In the genomic region with DNA sequence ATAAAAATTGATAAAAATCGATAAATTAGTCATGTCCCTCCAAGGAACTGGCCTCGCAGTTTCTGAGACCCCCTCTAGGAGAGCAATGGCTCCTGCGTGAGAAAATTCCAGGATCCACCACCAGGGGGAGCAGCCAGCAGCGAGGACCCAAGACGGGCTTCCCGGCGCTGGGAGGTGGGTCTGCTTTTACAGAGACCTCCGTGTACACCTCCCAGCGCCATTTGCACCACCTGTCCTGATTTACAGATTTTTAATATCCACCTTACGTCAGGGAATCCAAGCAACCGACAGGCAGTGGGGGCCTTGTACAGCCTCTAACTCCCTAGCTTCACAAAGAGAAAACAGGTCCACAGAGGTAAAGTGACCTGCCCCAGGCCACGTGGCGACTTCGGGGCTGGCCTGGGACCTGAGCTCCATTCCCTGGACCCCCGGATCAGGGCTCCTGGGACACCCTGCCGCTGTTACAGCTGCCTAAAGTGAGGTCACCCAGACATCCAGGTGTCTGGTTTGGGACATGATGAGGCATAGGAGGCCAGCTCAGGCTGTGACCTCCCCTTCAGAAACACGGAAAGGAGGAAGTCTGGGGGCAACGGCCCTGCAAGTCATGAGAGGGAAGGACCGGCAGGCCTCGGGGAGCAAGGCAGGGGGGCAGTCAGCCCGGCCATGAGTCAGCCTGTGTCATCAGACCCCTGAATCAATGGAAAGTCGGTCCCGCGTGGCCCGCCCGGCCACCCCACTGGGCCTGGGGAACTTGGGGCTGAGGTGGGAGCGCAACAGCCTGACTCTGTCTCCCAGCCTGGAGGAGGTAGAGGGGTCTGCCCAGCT, we compare ENCODE assay signal across 2 cellular contexts.
A peak's percentile ranks its signal among the peaks of the same experiment; 100 is the strongest.
TF ChIP-seq lines count a peak whose summit lies in the region.

No MANE protein-coding gene starts in this region.

TF ChIP-seq in GM23338, 12 proteins besides CTCF, POLR2A, EP300 and RAD21 (continues in another document):
- TF ChIP-seq ZNF331 (CRISPR knock-in tag; IDR thresholded peaks at IDR 0.05; ENCODE audit: low read depth) = no peak
- no peak for TF ChIP-seq EZH2 (IDR thresholded peaks at IDR 0.05; ENCODE audit: low read depth, unreplicated experiment)
- TF ChIP-seq STAT1 (IDR thresholded peaks at IDR 0.05; ENCODE audit: unreplicated experiment) = no peak
- no peak for TF ChIP-seq POLR2AphosphoS5 (IDR thresholded peaks at IDR 0.05; ENCODE audit: low read depth)
- TF ChIP-seq CREB1 (CRISPR knock-in tag; IDR thresholded peaks at IDR 0.05; ENCODE audit: low read depth) = no peak
- TF ChIP-seq, protein P1, sequence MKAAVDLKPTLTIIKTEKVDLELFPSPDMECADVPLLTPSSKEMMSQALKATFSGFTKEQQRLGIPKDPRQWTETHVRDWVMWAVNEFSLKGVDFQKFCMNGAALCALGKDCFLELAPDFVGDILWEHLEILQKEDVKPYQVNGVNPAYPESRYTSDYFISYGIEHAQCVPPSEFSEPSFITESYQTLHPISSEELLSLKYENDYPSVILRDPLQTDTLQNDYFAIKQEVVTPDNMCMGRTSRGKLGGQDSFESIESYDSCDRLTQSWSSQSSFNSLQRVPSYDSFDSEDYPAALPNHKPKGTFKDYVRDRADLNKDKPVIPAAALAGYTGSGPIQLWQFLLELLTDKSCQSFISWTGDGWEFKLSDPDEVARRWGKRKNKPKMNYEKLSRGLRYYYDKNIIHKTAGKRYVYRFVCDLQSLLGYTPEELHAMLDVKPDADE (IDR thresholded peaks at IDR 0.05) = no peak
- TF ChIP-seq ZNF114 (CRISPR knock-in tag; IDR thresholded peaks at IDR 0.05) = no peak
- TF ChIP-seq, protein P2, sequence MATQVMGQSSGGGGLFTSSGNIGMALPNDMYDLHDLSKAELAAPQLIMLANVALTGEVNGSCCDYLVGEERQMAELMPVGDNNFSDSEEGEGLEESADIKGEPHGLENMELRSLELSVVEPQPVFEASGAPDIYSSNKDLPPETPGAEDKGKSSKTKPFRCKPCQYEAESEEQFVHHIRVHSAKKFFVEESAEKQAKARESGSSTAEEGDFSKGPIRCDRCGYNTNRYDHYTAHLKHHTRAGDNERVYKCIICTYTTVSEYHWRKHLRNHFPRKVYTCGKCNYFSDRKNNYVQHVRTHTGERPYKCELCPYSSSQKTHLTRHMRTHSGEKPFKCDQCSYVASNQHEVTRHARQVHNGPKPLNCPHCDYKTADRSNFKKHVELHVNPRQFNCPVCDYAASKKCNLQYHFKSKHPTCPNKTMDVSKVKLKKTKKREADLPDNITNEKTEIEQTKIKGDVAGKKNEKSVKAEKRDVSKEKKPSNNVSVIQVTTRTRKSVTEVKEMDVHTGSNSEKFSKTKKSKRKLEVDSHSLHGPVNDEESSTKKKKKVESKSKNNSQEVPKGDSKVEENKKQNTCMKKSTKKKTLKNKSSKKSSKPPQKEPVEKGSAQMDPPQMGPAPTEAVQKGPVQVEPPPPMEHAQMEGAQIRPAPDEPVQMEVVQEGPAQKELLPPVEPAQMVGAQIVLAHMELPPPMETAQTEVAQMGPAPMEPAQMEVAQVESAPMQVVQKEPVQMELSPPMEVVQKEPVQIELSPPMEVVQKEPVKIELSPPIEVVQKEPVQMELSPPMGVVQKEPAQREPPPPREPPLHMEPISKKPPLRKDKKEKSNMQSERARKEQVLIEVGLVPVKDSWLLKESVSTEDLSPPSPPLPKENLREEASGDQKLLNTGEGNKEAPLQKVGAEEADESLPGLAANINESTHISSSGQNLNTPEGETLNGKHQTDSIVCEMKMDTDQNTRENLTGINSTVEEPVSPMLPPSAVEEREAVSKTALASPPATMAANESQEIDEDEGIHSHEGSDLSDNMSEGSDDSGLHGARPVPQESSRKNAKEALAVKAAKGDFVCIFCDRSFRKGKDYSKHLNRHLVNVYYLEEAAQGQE (IDR thresholded peaks at IDR 0.05; ENCODE audit: unreplicated experiment) = no peak
- no peak for TF ChIP-seq NANOG (IDR thresholded peaks at IDR 0.05; ENCODE audit: borderline replicate concordance)
- TF ChIP-seq JUNB (IDR thresholded peaks at IDR 0.05; ENCODE audit: unreplicated experiment) = no peak
- TF ChIP-seq EZH2phosphoT487 (IDR thresholded peaks at IDR 0.05; ENCODE audit: unreplicated experiment) = no peak

TF ChIP-seq in neural cell, 6 proteins besides CTCF, POLR2A, EP300 and RAD21:
- no peak for TF ChIP-seq MXI1 (conservative IDR thresholded peaks at IDR 0.05; ENCODE audit: poor library complexity, severe bottlenecking)
- TF ChIP-seq, protein P2 (IDR thresholded peaks at IDR 0.05; ENCODE audit: borderline replicate concordance) = no peak
- no peak for TF ChIP-seq TAF1 (IDR thresholded peaks at IDR 0.05; ENCODE audit: low read depth)
- peak; percentile 84 for TF ChIP-seq SMC3 (conservative IDR thresholded peaks at IDR 0.05; ENCODE audit: poor library complexity)
- no peak for TF ChIP-seq EZH2 (IDR thresholded peaks at IDR 0.05; ENCODE audit: borderline replicate concordance, insufficient read depth, low read length, poor library complexity, severe bottlenecking)
- TF ChIP-seq POLR2AphosphoS5 (IDR thresholded peaks at IDR 0.05) = no peak
